In genomic region chr6:37584654-37585522, GRCh38 we compare ENCODE assay signal across 17 cellular contexts.
DNase-seq lines count a peak whose midpoint lies in the region; ATAC-seq and TF ChIP-seq lines count a peak whose summit lies in the region.
"Had no signal": no experiment of that assay in that cellular context is flagged by ENCODE, and none has a peak within 500 bp of the region (broad histone marks: within the 10 kb centered on the region; RNA-seq: fewer than 3 reads in every experiment).

No MANE protein-coding gene starts in this region.

- no peaks in the 10 kb centered on the region for H4K20me1 ChIP-seq in MM.1S (ENCODE audit: insufficient read depth, low read length)

- no peaks in the 10 kb centered on the region for H3K9me3 ChIP-seq in T-helper 17 cell (ENCODE audit: control insufficient read depth, low read length, poor library complexity, severe bottlenecking)
- H3K9me3 ChIP-seq in MM.1S (replicated peaks; ENCODE audit: insufficient read depth, low read length), result no peaks in the 10 kb centered on the region

- H3K79me2 ChIP-seq in MM.1S (ENCODE audit: low read length), result no peaks in the 10 kb centered on the region

- H3K9me3 Mint-ChIP-seq in stimulated activated naive B cell treated with anti-CD40 and anti-IgM and Interleukin-4, amounts not matched to agents 10 μg/mL and 1 μg/mL and 100 μg/mL, for 72 hours, result no peaks in the 10 kb centered on the region
- H3K9me3 Mint-ChIP-seq: CD4-positive, alpha-beta memory T cell had no signal

- H3K36me3 ChIP-seq in MM.1S (replicated peaks; ENCODE audit: insufficient read depth, low read length), result no peaks in the 10 kb centered on the region

- no peak overlapping the region for H3K4me3 ChIP-seq in MM.1S (ENCODE audit: low read length)
- H3K4me3 ChIP-seq: GM23248, K562 had no signal

- H3K9ac ChIP-seq in MM.1S (ENCODE audit: low read length), result no peak overlapping the region
- H3K9ac ChIP-seq: GM23248 had no signal

- peak overlapping the region; percentile 67 for H3K27ac Mint-ChIP-seq in T-helper 17 cell
- H3K27ac Mint-ChIP-seq in stimulated activated naive B cell treated with anti-CD40 and anti-IgM and Interleukin-4, amounts not matched to agents 10 μg/mL and 1 μg/mL and 100 μg/mL, for 72 hours, result peak overlapping the region; percentile 80
- H3K27ac Mint-ChIP-seq: B cell had no signal

- no peak overlapping the region for H3K4me3 Mint-ChIP-seq in T-helper 17 cell
- peak overlapping the region in 1 of 2 donors; percentile 49 for H3K4me3 Mint-ChIP-seq in stimulated activated naive B cell treated with anti-CD40 and anti-IgM and Interleukin-4, amounts not matched to agents 10 μg/mL and 1 μg/mL and 100 μg/mL, for 72 hours
- H3K4me3 Mint-ChIP-seq: B cell had no signal

- no peaks in the 10 kb centered on the region for H3K36me3 Mint-ChIP-seq in T-helper 17 cell (ENCODE audit: low read depth)
- H3K36me3 Mint-ChIP-seq in stimulated activated naive B cell treated with anti-CD40 and anti-IgM and Interleukin-4, amounts not matched to agents 10 μg/mL and 1 μg/mL and 100 μg/mL, for 72 hours, result no peaks in the 10 kb centered on the region
- H3K36me3 Mint-ChIP-seq: CD4-positive, alpha-beta memory T cell had no signal

- H3K27ac ChIP-seq in MM.1S (ENCODE audit: low read length), result no peak overlapping the region
- H3K27ac ChIP-seq: GM23248 had no signal

- no peaks in the 10 kb centered on the region for H3K9me2 ChIP-seq in MM.1S (replicated peaks; ENCODE audit: insufficient read depth, low read length)

- TF ChIP-seq CTCF in MM.1S (IDR thresholded peaks at IDR 0.05; ENCODE audit: low read length), result no peak

- H3F3A ChIP-seq in MM.1S (ENCODE audit: insufficient read depth, low read length), result no peaks in the 10 kb centered on the region

- peaks cover 5% of the 10 kb centered on the region for H3K4me1 Mint-ChIP-seq in T-helper 17 cell
- peaks cover 18 to 20% of the 10 kb centered on the region in 2 donors for H3K4me1 Mint-ChIP-seq in stimulated activated naive B cell treated with anti-CD40 and anti-IgM and Interleukin-4, amounts not matched to agents 10 μg/mL and 1 μg/mL and 100 μg/mL, for 72 hours
- H3K4me1 Mint-ChIP-seq: CD4-positive, alpha-beta memory T cell had no signal

- H3K4me1 ChIP-seq in MM.1S (ENCODE audit: low read length), result no peaks in the 10 kb centered on the region

- no peak for ATAC-seq in T-helper 17 cell
- ATAC-seq in stimulated activated naive B cell treated with anti-CD40 and anti-IgM and Interleukin-4, amounts not matched to agents 10 μg/mL and 1 μg/mL and 100 μg/mL, for 72 hours (replicated peaks), result no peak
- ATAC-seq: K562, Right ventricle myocardium inferior had no signal

- no peak overlapping the region for H3K4me2 ChIP-seq in MM.1S (ENCODE audit: low read depth, low read length)

- peaks cover 10% of the 10 kb centered on the region; the same call in 1 of the 2 replicates for H3K27me3 ChIP-seq in MM.1S (replicated peaks; ENCODE audit: insufficient read depth, low read length)

- no peak overlapping the region for H2AFZ ChIP-seq in MM.1S (ENCODE audit: low read length)
- H2AFZ ChIP-seq: GM23248 had no signal

- peak; percentile 32 for DNase-seq in NCI-H2227 (lab: John Stamatoyannopoulos, UW; ENCODE audit: unreplicated experiment)
- DNase-seq in NCI-H2227 treated with DMSO at 0.1 percent for 48 hours (lab: John Stamatoyannopoulos, UW), result no peak
- no peak for DNase-seq in T-helper 17 cell
- DNase-seq in left kidney (ENCODE audit: low read depth, low spot score), result peak; percentile 31
- DNase-seq in stimulated activated naive B cell treated with anti-CD40 and anti-IgM and Interleukin-4, amounts not matched to agents 10 μg/mL and 1 μg/mL and 100 μg/mL, for 72 hours, result no peak
- no peak for DNase-seq in MM.1S
- DNase-seq in CD1c-positive myeloid dendritic cell (ENCODE audit: extremely low spot score), result no peak
- DNase-seq: CD4-positive, alpha-beta memory T cell; GF-D8; NCI-H1694 treated with DMSO at 0.1 percent for 48 hours; NCI-H446; NCI-H526 treated with DMSO at 0.1 percent for 48 hours; NK-92 treated with Interleukin-12 subunit alpha and Interleukin-12 subunit beta, amount 100 ng/mL, for 24 hours had no signal

- H3K27me3 Mint-ChIP-seq in T-helper 17 cell, result peaks cover 5% of the 10 kb centered on the region
- peaks cover 3 to 16% of the 10 kb centered on the region in 2 donors for H3K27me3 Mint-ChIP-seq in stimulated activated naive B cell treated with anti-CD40 and anti-IgM and Interleukin-4, amounts not matched to agents 10 μg/mL and 1 μg/mL and 100 μg/mL, for 72 hours

Comparison
In these comparisons a context has a peak if more than half of its experiments do, and no peak if none do; other contexts are left out.
1. DNase-seq: peak in NCI-H2227 (single experiment) and left kidney (single experiment); none in NCI-H2227 treated with DMSO at 0.1 percent for 48 hours (single experiment), T-helper 17 cell (0 of 3), stimulated activated naive B cell treated with anti-CD40 and anti-IgM and Interleukin-4, amounts not matched to agents 10 μg/mL and 1 μg/mL and 100 μg/mL, for 72 hours (single experiment), MM.1S (single experiment) and CD1c-positive myeloid dendritic cell (single experiment).